Comparison of ENCODE assay signal across 9 cellular contexts in the genomic region with DNA sequence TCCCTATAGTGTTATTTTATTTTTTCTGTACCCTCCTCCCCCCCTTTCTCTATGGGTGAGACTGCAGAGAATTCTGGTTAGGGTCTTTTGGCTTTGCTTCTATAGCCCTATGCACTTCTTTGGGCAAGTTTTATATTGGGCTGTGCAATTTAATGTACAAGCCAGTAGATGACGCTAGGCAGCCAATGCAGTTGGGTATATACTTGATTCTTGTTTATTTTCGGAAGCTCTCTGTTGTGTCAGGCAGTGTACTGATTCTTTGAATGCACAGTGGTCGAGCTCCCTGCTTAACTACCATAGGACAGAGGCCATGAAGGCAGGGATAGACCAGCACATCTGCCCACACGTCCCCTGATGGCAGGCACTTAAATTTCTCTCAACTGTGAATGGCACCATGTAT. TPM values are rescaled to one million over a fixed set of nuclear protein-coding genes. Genes with fewer than 3 reads are reported as not detected.
DNase-seq lines count a peak whose midpoint lies in the region; ATAC-seq, FAIRE-seq and TF ChIP-seq lines count a peak whose summit lies in the region.
"Had no signal": no experiment of that assay in that cellular context is flagged by ENCODE, and none has a peak within 500 bp of the region (broad histone marks: within the 10 kb centered on the region; RNA-seq: fewer than 3 reads in every experiment).

No MANE protein-coding gene starts in this region.

- H3K27me3 ChIP-seq in DND-41 (ENCODE audit: insufficient read depth, low read length, poor library complexity) (no peaks in the 10 kb centered on the region), adipocyte (replicated peaks; ENCODE audit: control insufficient read depth, insufficient read depth, low read length) (no peaks in the 10 kb centered on the region), MM.1S (replicated peaks; ENCODE audit: insufficient read depth, low read length) (no peaks in the 10 kb centered on the region)

- no peaks in the 10 kb centered on the region for H3K9me2 ChIP-seq in MM.1S (replicated peaks; ENCODE audit: insufficient read depth, low read length)

- CTCF ChIA-PET in HEK293 (lab: Yijun Ruan, JAX), result interaction anchor here (0.7 to 1.7 kb wide), 6 partner anchors 14 to 329 kb away, joined by 3 to 7 read pairs (median 3); no protein-coding TSS in a partner anchor

- H3K36me3 ChIP-seq in DND-41 (ENCODE audit: insufficient read depth, low read length) (no peaks in the 10 kb centered on the region), HEK293 (ENCODE audit: control insufficient read depth in 2 of 2, insufficient read depth in 1 of 2, low read length in 2 of 2) (no peaks in the 10 kb centered on the region), adipocyte (ENCODE audit: control insufficient read depth, insufficient read depth, low read length, severe bottlenecking) (no peaks in the 10 kb centered on the region), kidney (ENCODE audit: control insufficient read depth in 1 of 2, insufficient read depth in 2 of 2, low read length in 2 of 2) (no peaks in the 10 kb centered on the region), MM.1S (replicated peaks; ENCODE audit: insufficient read depth, low read length) (no peaks in the 10 kb centered on the region)

- H3K4me1 ChIP-seq in DND-41 (ENCODE audit: insufficient read depth, low read length) (no peaks in the 10 kb centered on the region; the same call in 1 of the 2 replicates), HEK293 (ENCODE audit: control insufficient read depth, insufficient read depth, low read length) (no peaks in the 10 kb centered on the region), adipocyte (ENCODE audit: control insufficient read depth, insufficient read depth, low read length) (no peaks in the 10 kb centered on the region), kidney (ENCODE audit: control insufficient read depth in 1 of 2, insufficient read depth in 1 of 2, low read depth in 1 of 2, low read length in 2 of 2) (no peaks in the 10 kb centered on the region), MM.1S (ENCODE audit: low read length) (no peaks in the 10 kb centered on the region)

- H3K4me3 ChIP-seq in DND-41 (ENCODE audit: low read depth in 1 of 2, low read length in 2 of 2) (no peak overlapping the region), HEK293 (ENCODE audit: low read depth, low read length) (no peak overlapping the region), adipocyte (ENCODE audit: low read length) (peak overlapping the region; percentile 63), kidney (ENCODE audit: low read length in 2 of 2) (no peak overlapping the region), MM.1S (ENCODE audit: low read length) (no peak overlapping the region)

- intact Hi-C loops in kidney (cut with DNase I), result no loop called here

- H3K27ac ChIP-seq in DND-41 (ENCODE audit: low read length), result no peak overlapping the region
- no peak overlapping the region for H3K27ac ChIP-seq in HEK293 (ENCODE audit: extremely low read depth, low read depth, low read length)
- H3K27ac ChIP-seq in kidney (ENCODE audit: low read depth in 2 of 2, low read length in 2 of 2), result no peak overlapping the region
- H3K27ac ChIP-seq in MM.1S (ENCODE audit: low read length), result no peak overlapping the region

- H2AFZ ChIP-seq in DND-41 (ENCODE audit: low read depth, low read length) (no peak overlapping the region), MM.1S (ENCODE audit: low read length) (no peak overlapping the region)

- H3K9me3 ChIP-seq in DND-41 (ENCODE audit: insufficient read depth, low read length, severe bottlenecking) (no peaks in the 10 kb centered on the region), HEK293 (ENCODE audit: control insufficient read depth, insufficient read depth, low read depth, low read length) (no peaks in the 10 kb centered on the region), adipocyte (ENCODE audit: control insufficient read depth, low read length) (no peaks in the 10 kb centered on the region), kidney (ENCODE audit: control insufficient read depth in 1 of 2, low read length in 2 of 2) (no peaks in the 10 kb centered on the region), MM.1S (replicated peaks; ENCODE audit: insufficient read depth, low read length) (no peaks in the 10 kb centered on the region)

- POLR2A ChIA-PET in HEK293 (lab: Yijun Ruan, JAX), result no interaction called here

- no peaks in the 10 kb centered on the region for H3K79me2 ChIP-seq in DND-41 (ENCODE audit: insufficient read depth, low read length)
- no peaks in the 10 kb centered on the region for H3K79me2 ChIP-seq in MM.1S (ENCODE audit: low read length)

- H3F3A ChIP-seq in MM.1S (ENCODE audit: insufficient read depth, low read length), result no peaks in the 10 kb centered on the region

- H3K9ac ChIP-seq in DND-41 (ENCODE audit: low read depth, low read length), result no peak overlapping the region
- no peak overlapping the region for H3K9ac ChIP-seq in adipocyte (ENCODE audit: low read length)
- no peak overlapping the region for H3K9ac ChIP-seq in kidney (ENCODE audit: low read length in 2 of 2)
- H3K9ac ChIP-seq in MM.1S (ENCODE audit: low read length), result no peak overlapping the region

- TF ChIP-seq CTCF in DND-41 (IDR thresholded peaks at IDR 0.05; ENCODE audit: borderline replicate concordance, extremely low read depth, low read length, poor library complexity, severe bottlenecking) (peak; percentile 13), HEK293 (tag by site-specific recombination; IDR thresholded peaks at IDR 0.05) (no peak), kidney (IDR thresholded peaks at IDR 0.05; ENCODE audit: borderline replicate concordance, extremely low read depth, insufficient read depth) (peak; percentile 20), MM.1S (IDR thresholded peaks at IDR 0.05; ENCODE audit: low read length) (no peak)

- peak overlapping the region; percentile 4; the same call in 1 of the 2 replicates for H3K4me2 ChIP-seq in DND-41 (ENCODE audit: insufficient read depth, low read length)
- no peak overlapping the region for H3K4me2 ChIP-seq in MM.1S (ENCODE audit: low read depth, low read length)

- ATAC-seq in DND-41 (ENCODE audit: insufficient read depth, low read depth) (no peak), HG03432 (IDR thresholded peaks at IDR 0.05; ENCODE audit: unreplicated experiment) (no peak)

- FAIRE-seq in kidney (lab: Jason Lieb, UNC), result no peak

- DNase-seq in DND-41 (no peak), adipocyte (ENCODE audit: low read depth) (no peak), kidney (no peak), MM.1S (no peak), HuH-7 (ENCODE audit: low spot score) (no peak), putamen (ENCODE audit: low spot score) (no peak)
- DNase-seq: activated CD4-positive, alpha-beta T cell treated with anti-CD3 and anti-CD28 coated beads for 1 hour had no signal

- H4K20me1 ChIP-seq in DND-41 (ENCODE audit: insufficient read depth, low read length) (no peaks in the 10 kb centered on the region), MM.1S (ENCODE audit: insufficient read depth, low read length) (no peaks in the 10 kb centered on the region)

TF ChIP-seq in HEK293, 187 proteins besides CTCF, POLR2A, EP300 and RAD21:
- TF ChIP-seq ZNF654 (tag by site-specific recombination; IDR thresholded peaks at IDR 0.05; ENCODE audit: low read depth), result peak; percentile 37
- no peak for TF ChIP-seq ZNF629 (tag by site-specific recombination; IDR thresholded peaks at IDR 0.05)
- TF ChIP-seq ZNF2 (tag by site-specific recombination; IDR thresholded peaks at IDR 0.05), result peak; percentile 77; the same call in 1 of the 2 replicates

RNA-seq across cellular contexts. Expression of a gene that starts 34.1 kb away (rescaled TPM):
- 2.7 TPM for total RNA-seq in kidney
- not detected for polyA plus RNA-seq in kidney (ENCODE audit: insufficient read depth, low read depth, low replicate concordance)

Comparison
In these comparisons a context has a peak if more than half of its experiments do, and no peak if none do; other contexts are left out.
1. CTCF ChIP-seq: peak in DND-41 (single experiment) and kidney (single experiment); none in HEK293 (single experiment) and MM.1S (single experiment).